ENCODE assay signal across 8 cellular contexts in genomic region chr9:107340920-107341632, GRCh38. TPM values are rescaled to one million over a fixed set of nuclear protein-coding genes. Genes with fewer than 3 reads are reported as not detected.
DNase-seq lines count a peak whose midpoint lies in the region; ATAC-seq and TF ChIP-seq lines count a peak whose summit lies in the region.

No MANE protein-coding gene starts in this region.

- H3K27ac Mint-ChIP-seq in activated naive CD4-positive, alpha-beta T cell treated with anti-CD3 and anti-CD28 coated beads, Interleukin-2, amount 50 U/mL, for 72 hours = peak overlapping the region in 1 of 2 donors; percentile 88

- H3K4me3 ChIP-seq in GM12864 (ENCODE audit: low read depth, low read length) = peak overlapping the region; percentile 3; the same call in 1 of the 2 replicates

- no peaks in the 10 kb centered on the region for H3K9me3 Mint-ChIP-seq in activated naive CD4-positive, alpha-beta T cell treated with anti-CD3 and anti-CD28 coated beads, Interleukin-2, amount 50 U/mL, for 72 hours

- intact Hi-C loops in cardiac septum (cut with DNase I) = loop anchor here (5.0 kb wide), 1 partner anchor 104 kb away; no protein-coding TSS in a partner anchor

- peak; percentile 98 for TF ChIP-seq CTCF in GM12864 (IDR thresholded peaks at IDR 0.05; ENCODE audit: low read depth, low read length, missing control alignments)

- peak; percentile 69 for ATAC-seq in SK-N-SH treated with all-trans-retinoic acid at 6 μM for 48 hours
- ATAC-seq in activated naive CD4-positive, alpha-beta T cell treated with anti-CD3 and anti-CD28 coated beads, Interleukin-2, amount 50 U/mL, for 72 hours = peak; percentile 77 to 90

- H3K36me3 Mint-ChIP-seq in activated naive CD4-positive, alpha-beta T cell treated with anti-CD3 and anti-CD28 coated beads, Interleukin-2, amount 50 U/mL, for 72 hours = peaks cover 6 to 7% of the 10 kb centered on the region in 2 donors

- DNase-seq in GM12864 (ENCODE audit: low read depth) (peak; percentile 26), HCEC 1CT (peak; percentile 31), M059J (ENCODE audit: low read depth) (peak; percentile 68), cardiac septum (ENCODE audit: low spot score) (peak; percentile 90), putamen (ENCODE audit: low spot score) (peak; percentile 45), cortex of kidney (lab: John Stamatoyannopoulos, UW) (no peak)
- DNase-seq in activated naive CD4-positive, alpha-beta T cell treated with anti-CD3 and anti-CD28 coated beads, Interleukin-2, amount 50 U/mL, for 72 hours (ENCODE audit: low spot score in 2 of 2) = peak; percentile 79 to 92

TF ChIP-seq in SK-N-SH treated with all-trans-retinoic acid at 6 μM for 48 hours, 23 proteins besides CTCF, POLR2A, EP300 and RAD21:
- TF ChIP-seq ZNF8 (CRISPR knock-in tag; IDR thresholded peaks at IDR 0.05) (no peak), RARB (CRISPR knock-in tag; IDR thresholded peaks at IDR 0.05) (0 out of 2 replicates have a peak, but pooled peaks have one; percentile 12), TCF4 (CRISPR knock-in tag; IDR thresholded peaks at IDR 0.05; ENCODE audit: borderline replicate concordance) (no peak), ZNF70 (CRISPR knock-in tag; IDR thresholded peaks at IDR 0.05) (no peak)

RNA-seq across cellular contexts. Expression of gene RAD23B, which starts 58.0 kb away (rescaled TPM):
- total RNA-seq in M059J (2014; rRNA removed; shearing (Covaris generic)) = 201 and 202 TPM in 2 replicates
- total RNA-seq in activated naive CD4-positive, alpha-beta T cell treated with anti-CD3 and anti-CD28 coated beads, Interleukin-2, amount 50 U/mL, for 72 hours = 100 to 1,000 TPM in 1 of 2 donors, 10 to 100 TPM in 1; 87.3 to 115 TPM
- total RNA-seq in cardiac septum = 103 TPM
